8 cellular contexts compared by ENCODE assay signal in genomic region chr19:36573020-36573947, GRCh38. TPM values are rescaled to one million over a fixed set of nuclear protein-coding genes. Genes with fewer than 3 reads are reported as not detected.
A peak's percentile ranks its signal among the peaks of the same experiment; 100 is the strongest.
DNase-seq lines count a peak whose midpoint lies in the region; TF ChIP-seq lines count a peak whose summit lies in the region.

Gene ZNF529 (minus strand): TSS chr19:36573292. CDS start chr19:36572346, 946 bp downstream.

- peak within 1 kb of the TSS; percentile 50 for H2BK120ac ChIP-seq in mesenchymal stem cell (ENCODE audit: low read depth, low read length)

- peak; percentile 85 for DNase-seq in COLO829 (ENCODE audit: low spot score)
- DNase-seq in GM20000 (ENCODE audit: low spot score) = peak; percentile 90
- peak; percentile 10 for DNase-seq in HT-29 (ENCODE audit: low spot score)
- DNase-seq in NOMO-1 (lab: John Stamatoyannopoulos, UW; ENCODE audit: unreplicated experiment in 2 of 2) = peak; percentile 89 to 94
- peak; percentile 68 to 70 for DNase-seq in activated CD8-positive, alpha-beta memory T cell treated with anti-CD3 and anti-CD28 coated beads for 4 hours (ENCODE audit: low read depth in 2 of 2)
- DNase-seq in mesenchymal stem cell = peak; percentile 96
- DNase-seq in stimulated activated CD8-positive, alpha-beta memory T cell treated with anti-CD3 and anti-CD28 coated beads, Interleukin-12 subunit alpha, Interleukin-12 subunit beta, amount 100 ng/mL, for 4 hours (ENCODE audit: low read depth) = peak; percentile 77

- H2BK12ac ChIP-seq in mesenchymal stem cell (ENCODE audit: low read length in 2 of 2) = peak within 1 kb of the TSS in 1 of 2 experiments; percentile 73

- H3K4me2 ChIP-seq in mesenchymal stem cell (ENCODE audit: low read length, poor library complexity, severe bottlenecking) = peak within 1 kb of the TSS; percentile 74

- H3K4me3 ChIP-seq in endocrine pancreas (ENCODE audit: control insufficient read depth, insufficient read depth, low read length) = peak within 1 kb of the TSS; percentile 98
- H3K4me3 ChIP-seq in mesenchymal stem cell (ENCODE audit: insufficient read depth in 1 of 2, low read depth in 1 of 2, low read length in 2 of 2) = peak within 1 kb of the TSS; percentile 92 to 97

- peak within 1 kb of the TSS; percentile 82 to 95 for H3K18ac ChIP-seq in mesenchymal stem cell (ENCODE audit: low read depth in 1 of 2, low read length in 2 of 2)

- H3K79me1 ChIP-seq in mesenchymal stem cell (replicated peaks; ENCODE audit: low read length, poor library complexity, severe bottlenecking) = peaks cover 20% of the 10 kb centered on the region

- H3K9me3 ChIP-seq in endocrine pancreas (ENCODE audit: control insufficient read depth, low read length) (no peaks in the 10 kb centered on the region), mesenchymal stem cell (ENCODE audit: control insufficient read depth, low read length) (peaks cover 51% of the 10 kb centered on the region)

- H3K4me1 ChIP-seq in endocrine pancreas (ENCODE audit: control insufficient read depth, insufficient read depth, low read length) (no peaks in the 10 kb centered on the region), mesenchymal stem cell (ENCODE audit: control insufficient read depth, insufficient read depth, low read depth, low read length) (no peaks in the 10 kb centered on the region)

- WGBS in mesenchymal stem cell = under 1% methylated on average over 63 of the region's 69 CpGs

- peak within 1 kb of the TSS; percentile 80 for H4K91ac ChIP-seq in mesenchymal stem cell (ENCODE audit: low read length)

- H3K36me3 ChIP-seq in endocrine pancreas (ENCODE audit: control insufficient read depth, insufficient read depth, low read length) = peaks cover 15% of the 10 kb centered on the region
- H3K36me3 ChIP-seq in mesenchymal stem cell (ENCODE audit: control insufficient read depth in 1 of 2, insufficient read depth in 2 of 2, low read depth in 1 of 2, low read length in 2 of 2) = peaks cover 34 to 49% of the 10 kb centered on the region in 2 experiments

- peak within 1 kb of the TSS; percentile 37 to 79 for H3K14ac ChIP-seq in mesenchymal stem cell (ENCODE audit: low read length in 2 of 2)

- H3K27ac ChIP-seq in mesenchymal stem cell (ENCODE audit: low read length, poor library complexity, severe bottlenecking) = peak within 1 kb of the TSS; percentile 58

- H2AFZ ChIP-seq in mesenchymal stem cell (ENCODE audit: low read depth, low read length) = peak within 1 kb of the TSS; percentile 93

- no peaks in the 10 kb centered on the region for H3K27me3 ChIP-seq in endocrine pancreas (ENCODE audit: control insufficient read depth, insufficient read depth, low read length)
- H3K27me3 ChIP-seq in mesenchymal stem cell (ENCODE audit: control insufficient read depth in 1 of 2, insufficient read depth in 1 of 2, low read length in 2 of 2) = no peaks in the 10 kb centered on the region

- no peak within 1 kb of the TSS for H2BK15ac ChIP-seq in mesenchymal stem cell (ENCODE audit: low read depth, poor library complexity, severe bottlenecking)

- H2BK5ac ChIP-seq in mesenchymal stem cell (ENCODE audit: low read depth, low read length, poor library complexity, severe bottlenecking) = no peak within 1 kb of the TSS

- peak within 1 kb of the TSS; percentile 98 for H3K9ac ChIP-seq in endocrine pancreas (ENCODE audit: control insufficient read depth, insufficient read depth, low read length)
- H3K9ac ChIP-seq in mesenchymal stem cell (ENCODE audit: low read length) = peak within 1 kb of the TSS; percentile 94

- peak within 1 kb of the TSS; percentile 35 to 71 for H3K4ac ChIP-seq in mesenchymal stem cell (ENCODE audit: low read depth in 1 of 2, low read length in 2 of 2)

- H4K8ac ChIP-seq in mesenchymal stem cell (ENCODE audit: low read length) = peak within 1 kb of the TSS; percentile 86

- no peak within 1 kb of the TSS for H2AK5ac ChIP-seq in mesenchymal stem cell (ENCODE audit: low read length, severe bottlenecking)

- no peak for TF ChIP-seq CTCF in GM20000 (IDR thresholded peaks at IDR 0.05; ENCODE audit: extremely low read depth, missing control alignments)

- H3K23ac ChIP-seq in mesenchymal stem cell (ENCODE audit: low read length in 2 of 2) = peak within 1 kb of the TSS in 1 of 2 experiments; percentile 34

RNA-seq across cellular contexts. Expression of gene ZNF529, which starts in this region (rescaled TPM):
- 0.25 and 0.44 TPM in 2 replicates for total RNA-seq in HT-29 (2014; rRNA removed; shearing (Covaris generic))
- 4.2 TPM for polyA plus RNA-seq in mesenchymal stem cell (2013, experiment 1 of 2)
- 4.4 TPM for polyA plus RNA-seq in mesenchymal stem cell (2013, experiment 2 of 2)

Comparison
In these comparisons a context has a peak if more than half of its experiments do, and no peak if none do; other contexts are left out.
1. Peak in every context shown above with its lines: DNase-seq, H3K4me3 ChIP-seq and H3K27ac ChIP-seq.
2. Peak in DNase-seq in HT-29; RNA of the gene not detected or under 1 TPM.
3. DNase-seq: peak in every context shown above with its lines; median percentile 96 in mesenchymal stem cell; 92 in NOMO-1; 90 in GM20000; 85 in COLO829; 77 in stimulated activated CD8-positive, alpha-beta memory T cell treated with anti-CD3 and anti-CD28 coated beads, Interleukin-12 subunit alpha, Interleukin-12 subunit beta, amount 100 ng/mL, for 4 hours; 69 in activated CD8-positive, alpha-beta memory T cell treated with anti-CD3 and anti-CD28 coated beads for 4 hours; 10 in HT-29.